In the genomic region with DNA sequence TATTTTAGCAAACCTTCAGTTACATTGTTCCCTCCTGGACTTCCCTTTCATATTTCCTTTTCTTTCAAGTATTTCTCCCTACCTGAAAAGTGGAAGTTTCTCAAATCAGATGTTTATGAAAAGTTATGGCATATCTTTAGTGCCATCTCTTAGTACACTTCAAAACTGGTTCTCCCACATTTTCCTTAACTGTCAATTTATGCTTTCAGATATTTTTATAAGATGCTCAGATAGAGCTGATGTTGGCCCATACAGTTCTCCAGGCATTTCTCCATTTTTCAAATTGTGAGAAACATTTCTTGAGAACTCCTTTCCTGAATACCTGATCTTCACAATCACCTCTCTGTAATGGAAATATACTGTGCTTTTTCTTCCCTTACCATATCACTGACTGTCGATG, we compare ENCODE assay signal across 19 cellular contexts. TPM values are rescaled to one million over a fixed set of nuclear protein-coding genes. Genes with fewer than 3 reads are reported as not detected.
DNase-seq lines count a peak whose midpoint lies in the region; ATAC-seq and TF ChIP-seq lines count a peak whose summit lies in the region.
"Had no signal": no experiment of that assay in that cellular context is flagged by ENCODE, and none has a peak within 500 bp of the region (broad histone marks: within the 10 kb centered on the region; RNA-seq: fewer than 3 reads in every experiment).

No MANE protein-coding gene starts in this region.

- intact Hi-C loops in PC-3 (cut with micrococcal nuclease) = no loop called here

- H3K9ac ChIP-seq in PC-3 (ENCODE audit: low read length) = no peak overlapping the region
- no peak overlapping the region for H3K9ac ChIP-seq in smooth muscle cell (ENCODE audit: low read depth)

- no peaks in the 10 kb centered on the region for H3K27me3 ChIP-seq in PC-3 (ENCODE audit: low read length)
- H3K27me3 ChIP-seq in smooth muscle cell (ENCODE audit: low read depth) = no peaks in the 10 kb centered on the region
- H3K27me3 ChIP-seq: breast epithelium, hepatocyte had no signal

- H3K9me3 ChIP-seq in PC-3 (ENCODE audit: low read length) (no peaks in the 10 kb centered on the region), smooth muscle cell (replicated peaks; ENCODE audit: low read depth) (no peaks in the 10 kb centered on the region)
- H3K9me3 ChIP-seq: breast epithelium had no signal

- 78% methylated on average over 1 of the region's 1 CpG for WGBS in smooth muscle cell (ENCODE audit: low lambda C conversion rate)

- H3F3A ChIP-seq in PC-3 (ENCODE audit: low read length, unreplicated experiment) (no peaks in the 10 kb centered on the region), smooth muscle cell (ENCODE audit: low read depth) (no peaks in the 10 kb centered on the region)

- no TSS peak for BruUV-seq in PC-3 (replicated peaks; lab: Mats Ljungman, UMichigan)

- no peaks in the 10 kb centered on the region for H4K20me1 ChIP-seq in PC-3 (ENCODE audit: low read length)
- H4K20me1 ChIP-seq in smooth muscle cell (ENCODE audit: low read depth) = no peaks in the 10 kb centered on the region

- H3K9me2 ChIP-seq in PC-3 (replicated peaks; ENCODE audit: low read length) = no peaks in the 10 kb centered on the region

- POLR2A ChIA-PET in PC-3 (lab: Charles Lee; ENCODE audit: unreplicated experiment) = no interaction called here

- CTCF ChIA-PET in PC-3 (lab: Charles Lee) = no interaction called here

- no peaks in the 10 kb centered on the region for H3K36me3 ChIP-seq in PC-3 (ENCODE audit: low read depth, low read length)
- no peaks in the 10 kb centered on the region for H3K36me3 ChIP-seq in smooth muscle cell (ENCODE audit: low read depth)
- H3K36me3 ChIP-seq: breast epithelium had no signal

- H3K4me1 ChIP-seq in PC-3 (ENCODE audit: insufficient read depth, low read length) (peaks cover 11% of the 10 kb centered on the region), smooth muscle cell (ENCODE audit: low read depth) (no peaks in the 10 kb centered on the region)
- H3K4me1 ChIP-seq: breast epithelium had no signal

- peak; percentile 23 for DNase-seq in PC-3
- DNase-seq in smooth muscle cell (lab: John Stamatoyannopoulos, UW; ENCODE audit: unreplicated experiment) = no peak
- no peak for DNase-seq in coronary artery (ENCODE audit: low spot score)
- DNase-seq in activated gamma-delta T cell treated with Interleukin-2 at 50 U/mL for 16 hours = no peak
- DNase-seq: activated CD8-positive, alpha-beta memory T cell treated with anti-CD3 and anti-CD28 coated beads for 24 hours; activated naive CD4-positive, alpha-beta T cell treated with Interleukin-2 at 50 U/mL for 16 hours; effector CD4-positive, alpha-beta T cell; GF-D8; Karpas-422; NCI-H146; stimulated activated naive CD4-positive, alpha-beta T cell treated with Interleukin-2 at 50 U/mL for 16 hours had no signal

- TF ChIP-seq CTCF in PC-3 (conservative IDR thresholded peaks at IDR 0.05; ENCODE audit: low read depth, low read length) (no peak), smooth muscle cell (IDR thresholded peaks at IDR 0.05; ENCODE audit: borderline replicate concordance, insufficient read depth, poor library complexity, severe bottlenecking) (no peak), coronary artery (IDR thresholded peaks at IDR 0.05) (no peak)

- no peaks in the 10 kb centered on the region for H3K79me2 ChIP-seq in PC-3 (ENCODE audit: low read length)
- H3K79me2 ChIP-seq in smooth muscle cell (ENCODE audit: low read depth) = no peaks in the 10 kb centered on the region
- H3K79me2 ChIP-seq: hepatocyte had no signal

- H3K4me2 ChIP-seq in PC-3 (ENCODE audit: low read length) = peak overlapping the region; percentile 1; the same call in 1 of the 2 replicates
- no peak overlapping the region for H3K4me2 ChIP-seq in smooth muscle cell
- H3K4me2 ChIP-seq: hepatocyte had no signal

- ATAC-seq in GM18858 (IDR thresholded peaks at IDR 0.05; ENCODE audit: unreplicated experiment) = peak; percentile 2
- ATAC-seq in GM19463 (IDR thresholded peaks at IDR 0.05; ENCODE audit: unreplicated experiment) = peak; percentile 7
- ATAC-seq in HG02885 (IDR thresholded peaks at IDR 0.05; ENCODE audit: poor library complexity, unreplicated experiment) = peak; percentile 25
- ATAC-seq in PC-3 = no peak; the same call in 1 of the 2 replicates
- ATAC-seq in HG03521 (IDR thresholded peaks at IDR 0.05; ENCODE audit: unreplicated experiment) = no peak
- ATAC-seq: SK-N-SH treated with all-trans-retinoic acid at 6 μM for 48 hours had no signal

- H3K4me3 ChIP-seq in PC-3 (ENCODE audit: low read length) (no peak overlapping the region), smooth muscle cell (no peak overlapping the region), coronary artery (no peak overlapping the region)
- H3K4me3 ChIP-seq: breast epithelium, hepatocyte, skin epidermis had no signal

- H2AFZ ChIP-seq in PC-3 (ENCODE audit: low read length) (no peak overlapping the region), smooth muscle cell (ENCODE audit: low read depth) (no peak overlapping the region)
- H2AFZ ChIP-seq: hepatocyte had no signal

- no peak overlapping the region for H3K27ac ChIP-seq in PC-3 (ENCODE audit: low read length)
- H3K27ac ChIP-seq in smooth muscle cell (ENCODE audit: low read depth) = no peak overlapping the region
- H3K27ac ChIP-seq in coronary artery = no peak overlapping the region
- H3K27ac ChIP-seq: breast epithelium, hepatocyte, skin epidermis had no signal

RNA-seq across cellular contexts. Expression of a gene that starts 32.5 kb away (rescaled TPM):
- total RNA-seq in PC-3 (2014; rRNA removed) = 21.3 and 34.6 TPM in 2 replicates
- 15.3 and 23.0 TPM in 2 replicates for total RNA-seq in smooth muscle cell
- polyA plus RNA-seq in smooth muscle cell = 7.6 and 11.1 TPM in 2 replicates

RNA-seq across cellular contexts. Expression of a gene that starts 53.8 kb away (rescaled TPM):
- total RNA-seq in PC-3 (2014; rRNA removed) = 2.2 and 2.8 TPM in 2 replicates
- total RNA-seq in smooth muscle cell = 0.27 and 0.31 TPM in 2 replicates
- 0.19 and 0.39 TPM in 2 replicates for polyA plus RNA-seq in smooth muscle cell

Comparison
In these comparisons a context has a peak if more than half of its experiments do, and no peak if none do; other contexts are left out.
1. ATAC-seq: peak in GM18858 (single experiment), GM19463 (single experiment) and HG02885 (single experiment); none in PC-3 (single experiment) and HG03521 (single experiment).